ENCODE assay signal across 17 cellular contexts in the genomic region with DNA sequence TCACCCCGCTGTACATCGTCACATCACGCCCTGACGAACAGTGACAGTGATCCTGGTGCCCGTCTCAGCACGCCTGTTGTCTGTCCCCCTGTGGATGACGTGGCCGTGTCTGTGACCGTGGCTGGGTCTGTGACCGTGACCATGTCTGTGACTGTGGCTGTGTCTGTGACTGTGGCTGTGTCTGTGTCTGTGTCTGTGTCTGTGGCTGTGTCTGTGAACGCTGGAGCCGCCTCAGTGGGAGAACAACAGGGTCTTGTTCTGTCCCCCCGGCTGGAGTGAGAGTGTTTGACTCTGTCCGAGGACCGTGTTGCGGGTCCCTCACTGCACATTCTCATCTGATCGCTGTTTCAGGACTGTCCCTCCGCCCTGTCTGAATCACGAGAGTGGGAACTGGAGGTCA.
DNase-seq lines count a peak whose midpoint lies in the region; ATAC-seq and TF ChIP-seq lines count a peak whose summit lies in the region.
"Had no signal": no experiment of that assay in that cellular context is flagged by ENCODE, and none has a peak within 500 bp of the region (broad histone marks: within the 10 kb centered on the region; RNA-seq: fewer than 3 reads in every experiment).

No MANE protein-coding gene starts in this region.

- no peak for TF ChIP-seq CTCF in chondrocyte (IDR thresholded peaks at IDR 0.05)
- TF ChIP-seq CTCF in glutamatergic neuron (IDR thresholded peaks at IDR 0.05; ENCODE audit: partially characterized antibody, unreplicated experiment), result no peak
- TF ChIP-seq CTCF in osteoblast (IDR thresholded peaks at IDR 0.05; ENCODE audit: extremely low read depth, low read depth, low read length), result no peak
- TF ChIP-seq CTCF in coronary artery (IDR thresholded peaks at IDR 0.05), result no peak

- H3K27me3 ChIP-seq in osteoblast (ENCODE audit: insufficient read depth, low read length), result no peaks in the 10 kb centered on the region

- H3K27me3 Mint-ChIP-seq in chondrocyte (ENCODE audit: low read depth) (no peaks in the 10 kb centered on the region), glutamatergic neuron (ENCODE audit: unreplicated experiment) (peaks cover 5% of the 10 kb centered on the region)
- no peaks in the 10 kb centered on the region for H3K27me3 Mint-ChIP-seq in activated T-helper 17 cell treated with anti-CD3 and anti-CD28 coated beads, Interleukin-2, amount 50 U/mL, for 72 hours
- H3K27me3 Mint-ChIP-seq: CD4-positive, alpha-beta memory T cell had no signal

- H3K27ac ChIP-seq in osteoblast (ENCODE audit: low read depth, low read length) (no peak overlapping the region), coronary artery (no peak overlapping the region)
- H3K27ac ChIP-seq: GM23248 had no signal

- H3K4me3 Mint-ChIP-seq in chondrocyte (ENCODE audit: unreplicated experiment) (no peak overlapping the region), glutamatergic neuron (ENCODE audit: unreplicated experiment) (no peak overlapping the region)
- H3K4me3 Mint-ChIP-seq in stimulated activated effector memory CD8-positive, alpha-beta T cell treated with anti-CD3 and anti-CD28 coated beads, Interleukin-12 subunit alpha, Interleukin-12 subunit beta, amount 100 ng/mL, for 72 hours, result no peak overlapping the region
- no peak overlapping the region for H3K4me3 Mint-ChIP-seq in activated T-helper 17 cell treated with anti-CD3 and anti-CD28 coated beads, Interleukin-2, amount 50 U/mL, for 72 hours
- H3K4me3 Mint-ChIP-seq: CD4-positive, alpha-beta memory T cell had no signal

- H3K36me3 ChIP-seq in osteoblast (ENCODE audit: insufficient read depth, low read length), result no peaks in the 10 kb centered on the region

- H3K36me3 Mint-ChIP-seq in chondrocyte (ENCODE audit: low read depth) (no peaks in the 10 kb centered on the region), glutamatergic neuron (ENCODE audit: unreplicated experiment) (peaks cover 4% of the 10 kb centered on the region)
- H3K36me3 Mint-ChIP-seq in stimulated activated effector memory CD8-positive, alpha-beta T cell treated with anti-CD3 and anti-CD28 coated beads, Interleukin-12 subunit alpha, Interleukin-12 subunit beta, amount 100 ng/mL, for 72 hours, result no peaks in the 10 kb centered on the region
- no peaks in the 10 kb centered on the region for H3K36me3 Mint-ChIP-seq in activated T-helper 17 cell treated with anti-CD3 and anti-CD28 coated beads, Interleukin-2, amount 50 U/mL, for 72 hours (ENCODE audit: low read depth)
- H3K36me3 Mint-ChIP-seq: CD4-positive, alpha-beta memory T cell had no signal

- no peak overlapping the region for H3K4me2 ChIP-seq in osteoblast (ENCODE audit: insufficient read depth, low read length)

- H2AFZ ChIP-seq in osteoblast (ENCODE audit: low read length), result no peak overlapping the region
- H2AFZ ChIP-seq: GM23248 had no signal

- no peaks in the 10 kb centered on the region for H3K4me1 Mint-ChIP-seq in chondrocyte (ENCODE audit: low read depth)
- H3K4me1 Mint-ChIP-seq in glutamatergic neuron (ENCODE audit: low read depth, unreplicated experiment), result no peaks in the 10 kb centered on the region
- no peaks in the 10 kb centered on the region for H3K4me1 Mint-ChIP-seq in stimulated activated effector memory CD8-positive, alpha-beta T cell treated with anti-CD3 and anti-CD28 coated beads, Interleukin-12 subunit alpha, Interleukin-12 subunit beta, amount 100 ng/mL, for 72 hours
- H3K4me1 Mint-ChIP-seq in activated T-helper 17 cell treated with anti-CD3 and anti-CD28 coated beads, Interleukin-2, amount 50 U/mL, for 72 hours, result no peaks in the 10 kb centered on the region
- H3K4me1 Mint-ChIP-seq: CD4-positive, alpha-beta memory T cell had no signal

- no peak overlapping the region for H3K4me3 ChIP-seq in osteoblast (ENCODE audit: insufficient read depth, low read length)
- H3K4me3 ChIP-seq in coronary artery, result no peak overlapping the region
- H3K4me3 ChIP-seq: GM23248 had no signal

- no peaks in the 10 kb centered on the region for H3K79me2 ChIP-seq in osteoblast (ENCODE audit: insufficient read depth, low read length)

- ATAC-seq in stimulated activated effector memory CD8-positive, alpha-beta T cell treated with anti-CD3 and anti-CD28 coated beads, Interleukin-12 subunit alpha, Interleukin-12 subunit beta, amount 100 ng/mL, for 72 hours, result peak; percentile 12
- no peak for ATAC-seq in activated T-helper 17 cell treated with anti-CD3 and anti-CD28 coated beads, Interleukin-2, amount 50 U/mL, for 72 hours (replicated peaks)
- ATAC-seq: HCT116 had no signal

- peak; percentile 73 for DNase-seq in chondrocyte (ENCODE audit: low spot score)
- DNase-seq in glutamatergic neuron, result no peak
- DNase-seq in osteoblast (ENCODE audit: insufficient read length, low spot score, missing footprints), result peak; percentile 65
- DNase-seq in stimulated activated effector memory CD8-positive, alpha-beta T cell treated with anti-CD3 and anti-CD28 coated beads, Interleukin-12 subunit alpha, Interleukin-12 subunit beta, amount 100 ng/mL, for 72 hours (ENCODE audit: low spot score in 2 of 2), result no peak
- DNase-seq in stimulated activated naive CD4-positive, alpha-beta T cell treated with Interleukin-2 at 50 U/mL for 16 hours (lab: John Stamatoyannopoulos, UW), result no peak
- no peak for DNase-seq in activated naive CD4-positive, alpha-beta T cell treated with Interleukin-2 at 50 U/mL for 16 hours
- no peak for DNase-seq in coronary artery (ENCODE audit: low spot score)
- DNase-seq: Calu3; CD4-positive, alpha-beta memory T cell; COR-L47; DMS53; DMS79 treated with DMSO at 0.1 percent for 48 hours; GF-D8; GM23248; H7 had no signal

- H3K27ac Mint-ChIP-seq in chondrocyte (ENCODE audit: unreplicated experiment), result no peak overlapping the region
- H3K27ac Mint-ChIP-seq in glutamatergic neuron (ENCODE audit: unreplicated experiment), result peak overlapping the region; percentile 52
- no peak overlapping the region for H3K27ac Mint-ChIP-seq in stimulated activated effector memory CD8-positive, alpha-beta T cell treated with anti-CD3 and anti-CD28 coated beads, Interleukin-12 subunit alpha, Interleukin-12 subunit beta, amount 100 ng/mL, for 72 hours
- H3K27ac Mint-ChIP-seq in activated T-helper 17 cell treated with anti-CD3 and anti-CD28 coated beads, Interleukin-2, amount 50 U/mL, for 72 hours, result no peak overlapping the region
- H3K27ac Mint-ChIP-seq: CD4-positive, alpha-beta memory T cell had no signal

- no peaks in the 10 kb centered on the region for H3K4me1 ChIP-seq in osteoblast (ENCODE audit: insufficient read depth, low read length)

- peaks cover 40% of the 10 kb centered on the region for H3K9me3 Mint-ChIP-seq in chondrocyte (ENCODE audit: low read depth)
- peaks cover 9% of the 10 kb centered on the region for H3K9me3 Mint-ChIP-seq in glutamatergic neuron (ENCODE audit: unreplicated experiment)
- peaks cover 2% of the 10 kb centered on the region for H3K9me3 Mint-ChIP-seq in stimulated activated effector memory CD8-positive, alpha-beta T cell treated with anti-CD3 and anti-CD28 coated beads, Interleukin-12 subunit alpha, Interleukin-12 subunit beta, amount 100 ng/mL, for 72 hours
- H3K9me3 Mint-ChIP-seq in activated T-helper 17 cell treated with anti-CD3 and anti-CD28 coated beads, Interleukin-2, amount 50 U/mL, for 72 hours, result no peaks in the 10 kb centered on the region

- H4K20me1 ChIP-seq in osteoblast (ENCODE audit: insufficient read depth, low read length), result no peaks in the 10 kb centered on the region

- H3K9me3 ChIP-seq in osteoblast (ENCODE audit: low read depth, low read length), result peaks cover 3% of the 10 kb centered on the region

Comparison
In these comparisons a context has a peak if more than half of its experiments do, and no peak if none do; other contexts are left out.
1. DNase-seq: peak in chondrocyte (single experiment) and osteoblast (single experiment); none in glutamatergic neuron (single experiment), stimulated activated effector memory CD8-positive, alpha-beta T cell treated with anti-CD3 and anti-CD28 coated beads, Interleukin-12 subunit alpha, Interleukin-12 subunit beta, amount 100 ng/mL, for 72 hours (0 of 2), stimulated activated naive CD4-positive, alpha-beta T cell treated with Interleukin-2 at 50 U/mL for 16 hours (single experiment), activated naive CD4-positive, alpha-beta T cell treated with Interleukin-2 at 50 U/mL for 16 hours (single experiment) and coronary artery (single experiment).